Comparison of ENCODE assay signal across 8 cellular contexts in the genomic region with DNA sequence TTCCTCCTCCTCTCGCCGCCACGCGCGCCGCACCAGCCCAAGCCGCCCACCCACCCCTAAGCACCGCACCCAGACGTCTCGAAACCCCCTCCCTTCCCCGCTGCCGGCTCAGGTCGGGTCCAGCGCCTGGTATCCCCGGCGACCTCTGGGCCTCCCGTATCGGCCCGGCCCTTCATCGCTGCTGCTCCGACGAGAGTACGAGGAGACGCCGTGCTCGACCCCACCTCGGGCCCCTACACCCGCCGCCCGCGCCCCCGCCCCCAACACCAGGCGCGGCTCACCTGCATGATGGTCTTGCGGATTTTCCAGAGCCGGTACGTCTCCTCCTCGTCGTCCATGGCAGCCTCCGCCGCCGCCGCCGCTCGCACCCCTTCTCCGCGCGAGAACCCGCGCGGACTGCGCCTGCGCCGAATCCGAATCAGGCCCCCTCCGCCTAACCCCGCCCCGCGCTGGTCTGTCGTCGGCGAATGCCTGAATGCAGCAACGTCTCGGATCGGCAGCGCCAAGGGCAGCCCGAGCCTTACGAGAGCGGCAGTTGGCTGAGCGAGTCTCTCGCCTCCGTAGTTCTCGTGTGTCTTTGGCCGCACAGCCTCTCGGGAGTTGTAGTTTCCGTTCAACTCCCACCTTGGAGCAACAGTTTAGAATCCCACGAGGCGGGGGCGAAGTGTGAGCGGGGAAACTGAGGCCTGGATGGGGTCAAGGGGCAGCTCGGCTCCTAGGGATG. TPM values are rescaled to one million over a fixed set of nuclear protein-coding genes. Genes with fewer than 3 reads are reported as not detected.
DNase-seq lines count a peak whose midpoint lies in the region; ATAC-seq and TF ChIP-seq lines count a peak whose summit lies in the region.

TSS of gene POLR2E (minus strand) at position 398 of the 724 bp plus-strand sequence. CDS start at position 338, 60 bp downstream.

- H3K27me3 ChIP-seq in ascending aorta (no peaks in the 10 kb centered on the region), right cardiac atrium (ENCODE audit: control insufficient read depth, insufficient read depth) (no peaks in the 10 kb centered on the region), vagina (no peaks in the 10 kb centered on the region)

- H3K36me3 ChIP-seq in ascending aorta, result peaks cover 16 to 17% of the 10 kb centered on the region in 2 donors
- peaks cover 0 to 20% of the 10 kb centered on the region in 2 donors for H3K36me3 ChIP-seq in vagina

- ATAC-seq in HG02885 (IDR thresholded peaks at IDR 0.05; ENCODE audit: poor library complexity, unreplicated experiment) (peak; percentile 87), right cardiac atrium (peak; percentile 93)

- H3K4me3 ChIP-seq in ascending aorta (peak within 1 kb of the TSS; percentile 81 to 96), right cardiac atrium (ENCODE audit: low read length) (peak within 1 kb of the TSS; percentile 70), vagina (peak within 1 kb of the TSS; percentile 76 to 99)

- H3K27ac Mint-ChIP-seq in T-helper 2 cell treated with Interferon-gamma antibody and Interleukin-4, amounts not matched to agents 5 μg/mL and 100 μg/mL, for 36 hours, result peak within 1 kb of the TSS; percentile 88

- peaks cover 6% of the 10 kb centered on the region for H3K9me3 Mint-ChIP-seq in T-helper 2 cell treated with Interferon-gamma antibody and Interleukin-4, amounts not matched to agents 5 μg/mL and 100 μg/mL, for 36 hours

- intact Hi-C loops in ascending aorta (cut with DNase I) (loop anchor here (1.0 to 2.0 kb wide), 2 partner anchors 55 to 68 kb away; partner anchors contain the start of genes ABCA7 and CNN2), right cardiac atrium (cut with DNase I) (loop anchor here in 1 of 4 donors (10.0 kb wide), 1 partner anchor 50 kb away; the partner anchor contains the start of gene ABCA7), vagina (cut with DNase I) (no loop called here)

- no peaks in the 10 kb centered on the region for H3K27me3 Mint-ChIP-seq in T-helper 2 cell treated with Interferon-gamma antibody and Interleukin-4, amounts not matched to agents 5 μg/mL and 100 μg/mL, for 36 hours (ENCODE audit: low read depth)

- H3K9me3 ChIP-seq in ascending aorta (no peaks in the 10 kb centered on the region), right cardiac atrium (ENCODE audit: control insufficient read depth, low read length) (no peaks in the 10 kb centered on the region), vagina (no peaks in the 10 kb centered on the region)

- H3K36me3 Mint-ChIP-seq in T-helper 2 cell treated with Interferon-gamma antibody and Interleukin-4, amounts not matched to agents 5 μg/mL and 100 μg/mL, for 36 hours (ENCODE audit: low read depth), result peaks cover 21% of the 10 kb centered on the region

- peak within 1 kb of the TSS; percentile 92 for H3K4me3 Mint-ChIP-seq in T-helper 2 cell treated with Interferon-gamma antibody and Interleukin-4, amounts not matched to agents 5 μg/mL and 100 μg/mL, for 36 hours

- under 1% methylated on average over 81 of the region's 81 CpGs for whole genome bisulfite sequencing in right cardiac atrium

- no peak for TF ChIP-seq CTCF in ascending aorta (IDR thresholded peaks at IDR 0.05)
- no peak for TF ChIP-seq CTCF in vagina (IDR thresholded peaks at IDR 0.05)

- H3K27ac ChIP-seq in ascending aorta (peak within 1 kb of the TSS; percentile 42 to 58), right cardiac atrium (ENCODE audit: low read length) (no peak within 1 kb of the TSS), vagina (peak within 1 kb of the TSS; percentile 80)

- TF ChIP-seq POLR2A in GM15510 (IDR thresholded peaks at IDR 0.05; ENCODE audit: borderline replicate concordance, extremely low read depth, insufficient read length) (peak; percentile 83), vagina (IDR thresholded peaks at IDR 0.05) (peak in 1 of 2 donors; percentile 87)

- DNase-seq in NCI-H187 (lab: John Stamatoyannopoulos, UW) (peak; percentile 86 to 97), ascending aorta (ENCODE audit: low spot score in 2 of 2) (peak; percentile 96 to 99), right cardiac atrium (peak; percentile 99), putamen (ENCODE audit: low spot score) (peak; percentile 99), vagina (ENCODE audit: extremely low spot score in 2 of 2) (peak in 1 of 2 donors; percentile 97)
- DNase-seq in T-helper 2 cell treated with Interferon-gamma antibody and Interleukin-4, amounts not matched to agents 5 μg/mL and 100 μg/mL, for 36 hours (ENCODE audit: low spot score), result peak; percentile 97

- peaks cover 15 to 29% of the 10 kb centered on the region in 2 donors for H3K4me1 ChIP-seq in ascending aorta
- H3K4me1 ChIP-seq in right cardiac atrium (ENCODE audit: control insufficient read depth, insufficient read depth, low read length), result peaks cover 14% of the 10 kb centered on the region
- H3K4me1 ChIP-seq in vagina, result peaks cover 38% of the 10 kb centered on the region

- H3K4me1 Mint-ChIP-seq in T-helper 2 cell treated with Interferon-gamma antibody and Interleukin-4, amounts not matched to agents 5 μg/mL and 100 μg/mL, for 36 hours (ENCODE audit: low read depth), result peaks cover 28% of the 10 kb centered on the region

RNA-seq across cellular contexts. Expression of gene POLR2E, which starts in this region (rescaled TPM):
- total RNA-seq in ascending aorta, result 72.1 TPM
- total RNA-seq in right cardiac atrium, result 100 to 1,000 TPM; 110 to 145 (median 131) TPM
- polyA plus RNA-seq in right cardiac atrium, result 179 TPM
- total RNA-seq in vagina, result 83.7 TPM
